30 cellular contexts compared by ENCODE assay signal in genomic region chr12:112778400-112778799, GRCh38. TPM values are rescaled to one million over a fixed set of nuclear protein-coding genes. Genes with fewer than 3 reads are reported as not detected.
"Had no signal": no experiment of that assay in that cellular context is flagged by ENCODE, and none has a peak within 500 bp of the region (broad histone marks: within the 10 kb centered on the region; RNA-seq: fewer than 3 reads in every experiment).

No MANE protein-coding gene starts in this region.

- H3K4me1 Mint-ChIP-seq: activated CD8-positive, alpha-beta memory T cell treated with anti-CD3 and anti-CD28 coated beads, Interleukin-2, amount 10 ng/mL, durations not matched to agents 7 days and 5 days; activated naive CD4-positive, alpha-beta T cell treated with anti-CD3 and anti-CD28 coated beads, Interleukin-2, amount 10 ng/mL, durations not matched to agents 7 days and 5 days; central memory CD8-positive, alpha-beta T cell had no signal

- H3K9me3 Mint-ChIP-seq: activated CD4-positive, alpha-beta memory T cell treated with anti-CD3 and anti-CD28 coated beads for 36 hours; activated naive CD4-positive, alpha-beta T cell treated with anti-CD3 and anti-CD28 coated beads, Interleukin-2, amount 10 ng/mL, durations not matched to agents 7 days and 5 days; central memory CD8-positive, alpha-beta T cell; T-helper 1 cell treated with Interleukin-12 subunit alpha and Interleukin-12 subunit beta and Interleukin-4 antibody, amounts not matched to agents 30 μg/mL and 1 μg/mL, for 36 hours; T-helper 2 cell treated with Interferon-gamma antibody and Interleukin-4, amounts not matched to agents 5 μg/mL and 100 μg/mL, for 36 hours had no signal

- H3K4me3 Mint-ChIP-seq: activated CD4-positive, alpha-beta memory T cell treated with anti-CD3 and anti-CD28 coated beads for 36 hours; activated CD8-positive, alpha-beta memory T cell treated with anti-CD3 and anti-CD28 coated beads, Interleukin-2, amount 10 ng/mL, durations not matched to agents 7 days and 5 days; activated naive CD4-positive, alpha-beta T cell treated with anti-CD3 and anti-CD28 coated beads, Interleukin-2, amount 10 ng/mL, durations not matched to agents 7 days and 5 days; activated naive CD8-positive, alpha-beta T cell; central memory CD8-positive, alpha-beta T cell; T-helper 1 cell treated with Interleukin-12 subunit alpha and Interleukin-12 subunit beta and Interleukin-4 antibody, amounts not matched to agents 30 μg/mL and 1 μg/mL, for 36 hours; T-helper 2 cell treated with Interferon-gamma antibody and Interleukin-4, amounts not matched to agents 5 μg/mL and 100 μg/mL, for 36 hours had no signal

- H3K4me2 ChIP-seq: SK-N-SH had no signal

- H3K4me3 ChIP-seq: SJSA1 had no signal

- H3K4me1 ChIP-seq: SJSA1 had no signal

- H3K9ac ChIP-seq: SK-N-SH had no signal

- FAIRE-seq: TTC549 had no signal

- H3K27me3 ChIP-seq: brain microvascular endothelial cell, SJSA1 had no signal

- H3K36me3 Mint-ChIP-seq: activated CD4-positive, alpha-beta memory T cell treated with anti-CD3 and anti-CD28 coated beads for 36 hours; activated CD8-positive, alpha-beta memory T cell treated with anti-CD3 and anti-CD28 coated beads, Interleukin-2, amount 10 ng/mL, durations not matched to agents 7 days and 5 days; activated naive CD4-positive, alpha-beta T cell treated with anti-CD3 and anti-CD28 coated beads, Interleukin-2, amount 10 ng/mL, durations not matched to agents 7 days and 5 days; activated naive CD8-positive, alpha-beta T cell had no signal

- H3K36me3 ChIP-seq: brain microvascular endothelial cell, SJSA1 had no signal

- H3K9me3 ChIP-seq: SJSA1, SK-N-SH had no signal

- ATAC-seq: activated CD4-positive, CD25-positive, alpha-beta regulatory T cell treated with anti-CD3 and anti-CD28 coated beads, Interleukin-2, amount 50 U/mL, for 24 hours; activated CD8-positive, alpha-beta memory T cell treated with anti-CD3 and anti-CD28 coated beads, Interleukin-2, amount 10 ng/mL, durations not matched to agents 7 days and 5 days; Panc1 had no signal

- H3K27ac Mint-ChIP-seq: activated CD4-positive, alpha-beta memory T cell treated with anti-CD3 and anti-CD28 coated beads for 36 hours; activated CD8-positive, alpha-beta memory T cell treated with anti-CD3 and anti-CD28 coated beads, Interleukin-2, amount 10 ng/mL, durations not matched to agents 7 days and 5 days; activated naive CD4-positive, alpha-beta T cell treated with anti-CD3 and anti-CD28 coated beads, Interleukin-2, amount 10 ng/mL, durations not matched to agents 7 days and 5 days; activated naive CD8-positive, alpha-beta T cell; T-helper 1 cell treated with Interleukin-12 subunit alpha and Interleukin-12 subunit beta and Interleukin-4 antibody, amounts not matched to agents 30 μg/mL and 1 μg/mL, for 36 hours; T-helper 2 cell treated with Interferon-gamma antibody and Interleukin-4, amounts not matched to agents 5 μg/mL and 100 μg/mL, for 36 hours had no signal

- DNase-seq: activated CD4-positive, alpha-beta memory T cell treated with anti-CD3 and anti-CD28 coated beads for 36 hours; activated CD4-positive, alpha-beta T cell treated with anti-CD3 and anti-CD28 coated beads for 4 hours; activated CD4-positive, alpha-beta T cell treated with anti-CD3 and anti-CD28 coated beads, Interleukin-2, amount 50 U/mL, for 1 hour; activated CD8-positive, alpha-beta memory T cell treated with anti-CD3 and anti-CD28 coated beads, Interleukin-2, amount 10 ng/mL, durations not matched to agents 7 days and 5 days; activated CD8-positive, alpha-beta memory T cell treated with anti-CD3 and anti-CD28 coated beads, Interleukin-2, amount 50 U/mL, for 48 hours; activated effector memory CD4-positive, alpha-beta T cell treated with Interleukin-2 at 50 U/mL for 16 hours; activated naive CD4-positive, alpha-beta T cell treated with anti-CD3 and anti-CD28 coated beads, Interleukin-2, amount 10 ng/mL, durations not matched to agents 7 days and 5 days; activated T-cell treated with anti-CD3 and anti-CD28 coated beads, Interleukin-2, amount 50 U/mL, for 48 hours; amniotic stem cell; aorta; brain microvascular endothelial cell; NCI-H1105; NCI-H1417 treated with DMSO at 0.1 percent for 48 hours; NCI-H187 treated with DMSO at 0.1 percent for 48 hours; NCI-H226; NCI-H446 treated with DMSO at 0.1 percent for 48 hours; NCI-H524; SHP77; SK-N-SH had no signal

- H3K27ac ChIP-seq: brain microvascular endothelial cell, SJSA1 had no signal

RNA-seq across cellular contexts. Expression of gene RPH3A, which starts 13.1 kb away (rescaled TPM):
- total RNA-seq: activated CD4-positive, alpha-beta memory T cell treated with anti-CD3 and anti-CD28 coated beads for 36 hours; activated CD8-positive, alpha-beta memory T cell treated with anti-CD3 and anti-CD28 coated beads, Interleukin-2, amount 10 ng/mL, durations not matched to agents 7 days and 5 days; chondrocyte; MCF 10A; RPMI7951 had no signal
- polyA plus RNA-seq: aorta had no signal
